In the genomic region with DNA sequence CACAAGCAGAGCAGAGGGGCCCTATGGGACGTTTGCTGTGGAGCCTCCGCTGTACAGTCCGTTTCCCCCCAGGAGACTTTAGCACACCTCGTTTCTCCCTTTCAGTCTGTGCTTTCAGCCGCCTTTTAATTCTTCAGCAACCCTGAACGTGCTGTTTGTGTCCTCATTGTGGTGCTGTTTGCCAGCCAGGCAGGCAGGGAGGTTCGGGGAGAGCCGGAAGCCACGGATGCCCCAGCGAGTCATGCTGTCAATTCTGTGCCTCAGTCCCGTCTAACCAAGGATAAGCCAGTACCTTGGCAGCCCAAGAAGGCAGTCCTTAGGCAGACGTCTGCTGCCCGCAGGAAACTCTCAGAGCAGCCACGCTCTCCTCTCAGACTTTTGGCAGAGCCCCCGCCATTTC, we compare ENCODE assay signal across 9 cellular contexts.
DNase-seq lines count a peak whose midpoint lies in the region; ATAC-seq and TF ChIP-seq lines count a peak whose summit lies in the region.
"Had no signal": no experiment of that assay in that cellular context is flagged by ENCODE, and none has a peak within 500 bp of the region (broad histone marks: within the 10 kb centered on the region; RNA-seq: fewer than 3 reads in every experiment).

No MANE protein-coding gene starts in this region.

- DNase-seq in left cardiac atrium (peak; percentile 27), Right ventricle myocardium inferior (ENCODE audit: missing footprints) (no peak), choroid plexus epithelial cell (ENCODE audit: low read depth) (peak; percentile 57), mesenchymal stem cell (no peak), uterus (no peak)
- DNase-seq in effector CD8-positive, alpha-beta T cell (lab: John Stamatoyannopoulos, UW): no peak
- DNase-seq: NCI-H1417 had no signal

- H3K18ac ChIP-seq in mesenchymal stem cell (ENCODE audit: low read depth in 1 of 2, low read length in 2 of 2): peak overlapping the region in 1 of 2 experiments; percentile 64

- no peak overlapping the region for H2BK120ac ChIP-seq in mesenchymal stem cell (ENCODE audit: low read depth, low read length)

- H2BK5ac ChIP-seq in mesenchymal stem cell (ENCODE audit: low read depth, low read length, poor library complexity, severe bottlenecking): no peak overlapping the region

- H3K4ac ChIP-seq in mesenchymal stem cell (ENCODE audit: low read depth in 1 of 2, low read length in 2 of 2): no peak overlapping the region

- no peak for TF ChIP-seq POLR2A in uterus (IDR thresholded peaks at IDR 0.05)

- no peak overlapping the region for H4K91ac ChIP-seq in mesenchymal stem cell (ENCODE audit: low read length)

- H3K4me2 ChIP-seq in mesenchymal stem cell (ENCODE audit: low read length, poor library complexity, severe bottlenecking): no peak overlapping the region

- no peak overlapping the region for H3K23ac ChIP-seq in mesenchymal stem cell (ENCODE audit: low read length in 2 of 2)

- no peak overlapping the region for H2AFZ ChIP-seq in mesenchymal stem cell (ENCODE audit: low read depth, low read length)

- H3K27ac ChIP-seq in mesenchymal stem cell (ENCODE audit: low read length, poor library complexity, severe bottlenecking): no peak overlapping the region
- peak overlapping the region; percentile 18 to 52 for H3K27ac ChIP-seq in uterus

- H3K27me3 ChIP-seq in mesenchymal stem cell (ENCODE audit: control insufficient read depth in 1 of 2, insufficient read depth in 1 of 2, low read length in 2 of 2) (peaks cover 5 to 68% of the 10 kb centered on the region in 2 experiments), uterus (no peaks in the 10 kb centered on the region)

- H3K9ac ChIP-seq in mesenchymal stem cell (ENCODE audit: low read length): peak overlapping the region; percentile 18

- H3K14ac ChIP-seq in mesenchymal stem cell (ENCODE audit: low read length in 2 of 2): peak overlapping the region in 1 of 2 experiments; percentile 4

- H2AK5ac ChIP-seq in mesenchymal stem cell (ENCODE audit: low read length, severe bottlenecking): no peak overlapping the region

- peak; percentile 25 to 41 for ATAC-seq in left cardiac atrium
- ATAC-seq in Right ventricle myocardium inferior: no peak
- ATAC-seq in GM21723 (IDR thresholded peaks at IDR 0.05; ENCODE audit: unreplicated experiment): no peak
- ATAC-seq in GM19023 (IDR thresholded peaks at IDR 0.05; ENCODE audit: unreplicated experiment): no peak

- peak overlapping the region in 1 of 2 experiments; percentile 23 for H2BK12ac ChIP-seq in mesenchymal stem cell (ENCODE audit: low read length in 2 of 2)

- H3K9me3 ChIP-seq in mesenchymal stem cell (ENCODE audit: control insufficient read depth, low read length) (peaks cover 10% of the 10 kb centered on the region), uterus (no peaks in the 10 kb centered on the region)

- peak overlapping the region; percentile 33 for H4K8ac ChIP-seq in mesenchymal stem cell (ENCODE audit: low read length)

- H3K36me3 ChIP-seq in mesenchymal stem cell (ENCODE audit: control insufficient read depth in 1 of 2, insufficient read depth in 2 of 2, low read depth in 1 of 2, low read length in 2 of 2): no peaks in the 10 kb centered on the region
- no peaks in the 10 kb centered on the region for H3K36me3 ChIP-seq in uterus

- intact Hi-C loops in left cardiac atrium (cut with DNase I): no loop called here
- intact Hi-C loops in Right ventricle myocardium inferior (cut with DNase I): no loop called here
- intact Hi-C loops in uterus (cut with DNase I; ENCODE audit: low total_unique reads): no loop called here

- H2BK15ac ChIP-seq in mesenchymal stem cell (ENCODE audit: low read depth, poor library complexity, severe bottlenecking): no peak overlapping the region

- peaks cover 6% of the 10 kb centered on the region for H3K4me1 ChIP-seq in mesenchymal stem cell (ENCODE audit: control insufficient read depth, insufficient read depth, low read depth, low read length)
- H3K4me1 ChIP-seq in uterus: peaks cover 5 to 7% of the 10 kb centered on the region in 2 donors

- H3K4me3 ChIP-seq in choroid plexus epithelial cell (ENCODE audit: low read depth, low read length) (no peak overlapping the region), mesenchymal stem cell (ENCODE audit: insufficient read depth in 1 of 2, low read depth in 1 of 2, low read length in 2 of 2) (no peak overlapping the region), uterus (no peak overlapping the region)

- WGBS in mesenchymal stem cell: 63% methylated on average over 14 of the region's 15 CpGs

- H3K79me1 ChIP-seq in mesenchymal stem cell (replicated peaks; ENCODE audit: low read length, poor library complexity, severe bottlenecking): no peaks in the 10 kb centered on the region

- TF ChIP-seq CTCF in choroid plexus epithelial cell (conservative IDR thresholded peaks at IDR 0.05; ENCODE audit: low read depth, low read length) (peak; percentile 43), uterus (IDR thresholded peaks at IDR 0.05) (no peak)

Comparison
In these comparisons a context has a peak if more than half of its experiments do, and no peak if none do; other contexts are left out.
1. ATAC-seq: peak in left cardiac atrium (2 of 2); none in Right ventricle myocardium inferior (single experiment), GM21723 (single experiment) and GM19023 (single experiment).
2. DNase-seq: peak in left cardiac atrium (single experiment) and choroid plexus epithelial cell (single experiment); none in Right ventricle myocardium inferior (single experiment), mesenchymal stem cell (single experiment), uterus (0 of 2) and effector CD8-positive, alpha-beta T cell (single experiment).